In the genomic region with DNA sequence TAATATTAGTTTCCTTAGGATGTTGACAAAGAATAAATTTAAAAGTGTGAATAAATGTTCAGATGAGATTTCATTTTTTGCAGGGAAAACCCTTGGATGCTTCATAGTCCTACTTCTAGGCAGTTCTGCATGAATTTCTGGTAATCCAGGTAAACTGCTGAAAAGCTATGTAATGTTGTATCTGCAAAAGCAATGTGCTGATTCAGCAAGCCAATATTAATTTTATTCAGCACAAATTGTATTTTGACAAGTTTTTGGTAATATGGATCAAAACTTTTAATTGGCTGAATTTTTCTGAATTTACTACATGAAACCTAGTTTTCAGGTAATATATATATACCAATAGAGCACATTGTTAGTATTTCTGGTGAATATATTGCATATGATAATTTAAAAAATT, we compare ENCODE assay signal across 18 cellular contexts. TPM values are rescaled to one million over a fixed set of nuclear protein-coding genes. Genes with fewer than 3 reads are reported as not detected.
DNase-seq lines count a peak whose midpoint lies in the region; ATAC-seq and TF ChIP-seq lines count a peak whose summit lies in the region.
"Had no signal": no experiment of that assay in that cellular context is flagged by ENCODE, and none has a peak within 500 bp of the region (broad histone marks: within the 10 kb centered on the region; RNA-seq: fewer than 3 reads in every experiment).

No MANE protein-coding gene starts in this region.

- RAD21 ChIA-PET in HCT116 (lab: Charles Lee; ENCODE audit: low non-redundant PET in 1 of 2, low total read pairs in 2 of 2, uncharacterized antibody in 2 of 2, unreplicated experiment in 2 of 2): no interaction called here

- H3K9me3 ChIP-seq in HCT116 (ENCODE audit: control insufficient read depth in 1 of 2, insufficient read depth in 1 of 2, low read depth in 1 of 2, low read length in 2 of 2): no peaks in the 10 kb centered on the region
- H3K9me3 ChIP-seq in body of pancreas: no peaks in the 10 kb centered on the region
- no peaks in the 10 kb centered on the region for H3K9me3 ChIP-seq in iPS-18a (ENCODE audit: control insufficient read depth, low read depth, low read length)
- no peaks in the 10 kb centered on the region for H3K9me3 ChIP-seq in smooth muscle cell (replicated peaks; ENCODE audit: low read depth)
- H3K9me3 ChIP-seq in PC-3 (ENCODE audit: low read length): no peaks in the 10 kb centered on the region
- H3K9me3 ChIP-seq: Peyer's patch had no signal

- peaks cover 26 to 31% of the 10 kb centered on the region in 2 experiments for H3K4me1 ChIP-seq in HCT116 (ENCODE audit: control insufficient read depth in 1 of 2, insufficient read depth in 2 of 2, low read length in 2 of 2)
- peaks cover 30% of the 10 kb centered on the region for H3K4me1 ChIP-seq in body of pancreas
- peaks cover 39% of the 10 kb centered on the region for H3K4me1 ChIP-seq in iPS-18a (ENCODE audit: control insufficient read depth, low read depth, low read length)
- H3K4me1 ChIP-seq in smooth muscle cell (ENCODE audit: low read depth): peaks cover 27% of the 10 kb centered on the region
- peaks cover 24% of the 10 kb centered on the region for H3K4me1 ChIP-seq in PC-3 (ENCODE audit: insufficient read depth, low read length)
- H3K4me1 ChIP-seq: Peyer's patch had no signal

- H3K36me3 ChIP-seq in HCT116 (ENCODE audit: control insufficient read depth in 1 of 2, insufficient read depth in 2 of 2, low read length in 2 of 2) (no peaks in the 10 kb centered on the region), body of pancreas (replicated peaks in 1 of 2; ENCODE audit: insufficient read depth in 1 of 2, low read depth in 2 of 2) (no peaks in the 10 kb centered on the region), iPS-18a (ENCODE audit: control insufficient read depth, low read depth, low read length) (no peaks in the 10 kb centered on the region), smooth muscle cell (ENCODE audit: low read depth) (no peaks in the 10 kb centered on the region), PC-3 (ENCODE audit: low read depth, low read length) (no peaks in the 10 kb centered on the region)
- H3K36me3 ChIP-seq: Peyer's patch had no signal

- H3K4me2 ChIP-seq in HCT116 (ENCODE audit: low read length): peak overlapping the region; percentile 67; the same call in 1 of the 2 replicates
- peak overlapping the region; percentile 47 for H3K4me2 ChIP-seq in smooth muscle cell
- H3K4me2 ChIP-seq in PC-3 (ENCODE audit: low read length): no peak overlapping the region

- H2AFZ ChIP-seq in HCT116 (ENCODE audit: low read depth, low read length, poor library complexity, severe bottlenecking) (no peak overlapping the region), smooth muscle cell (ENCODE audit: low read depth) (no peak overlapping the region), PC-3 (ENCODE audit: low read length) (no peak overlapping the region)

- H4K20me1 ChIP-seq in HCT116 (ENCODE audit: insufficient read depth) (no peaks in the 10 kb centered on the region), smooth muscle cell (ENCODE audit: low read depth) (no peaks in the 10 kb centered on the region), PC-3 (ENCODE audit: low read length) (no peaks in the 10 kb centered on the region)

- BruUV-seq in HCT116 (replicated peaks; lab: Mats Ljungman, UMichigan) (no TSS peak), PC-3 (replicated peaks; lab: Mats Ljungman, UMichigan) (no TSS peak)

- H3K9ac ChIP-seq in HCT116 (ENCODE audit: low read length) (no peak overlapping the region), iPS-18a (ENCODE audit: low read length) (no peak overlapping the region), smooth muscle cell (ENCODE audit: low read depth) (no peak overlapping the region), PC-3 (ENCODE audit: low read length) (no peak overlapping the region)

- H3K27me3 ChIP-seq in HCT116 (ENCODE audit: insufficient read depth, low read length) (no peaks in the 10 kb centered on the region), body of pancreas (no peaks in the 10 kb centered on the region), iPS-18a (ENCODE audit: control insufficient read depth, insufficient read depth, low read length) (no peaks in the 10 kb centered on the region), smooth muscle cell (ENCODE audit: low read depth) (no peaks in the 10 kb centered on the region), PC-3 (ENCODE audit: low read length) (no peaks in the 10 kb centered on the region)
- H3K27me3 ChIP-seq: Peyer's patch had no signal

- no peak for TF ChIP-seq POLR2A in HCT116 (IDR thresholded peaks at IDR 0.05; ENCODE audit: borderline replicate concordance, extremely low read depth, insufficient read depth, insufficient read length)
- TF ChIP-seq POLR2A in body of pancreas (IDR thresholded peaks at IDR 0.05): no peak

- DNase-seq in HCT116 (ENCODE audit: low read depth, low spot score) (no peak), body of pancreas (no peak), smooth muscle cell (lab: John Stamatoyannopoulos, UW; ENCODE audit: unreplicated experiment) (no peak), NCI-H774 (lab: John Stamatoyannopoulos, UW) (no peak), PC-3 (no peak)
- DNase-seq in activated T-cell treated with anti-CD3 and anti-CD28 coated beads, Interleukin-2, amount 50 U/mL, for 1 hour: no peak
- DNase-seq: CD4-positive, alpha-beta T cell; DMS79; HCEC 1CT; Karpas-422; NCI-H1930; NCI-H2171; NCI-H446 treated with DMSO at 0.1 percent for 48 hours; NCI-H82; Peyer's patch; SHP77 treated with DMSO at 0.1 percent for 48 hours had no signal

- CTCF ChIA-PET in HCT116 (lab: Charles Lee) (interaction anchor here (1.2 to 1.7 kb wide), 3 partner anchors 10 to 16 kb away, joined by 3 to 4 read pairs (median 4); no protein-coding TSS in a partner anchor), PC-3 (lab: Charles Lee) (no interaction called here)

- intact Hi-C loops in HCT116 (cut with micrococcal nuclease): no loop called here
- intact Hi-C loops in body of pancreas (cut with DNase I): no loop called here
- intact Hi-C loops in PC-3 (cut with micrococcal nuclease): no loop called here

- TF ChIP-seq CTCF in HCT116 (IDR thresholded peaks at IDR 0.05 in 2 of 3, conservative IDR thresholded peaks at IDR 0.05 in 1 of 3; ENCODE audit: borderline replicate concordance in 1 of 3, insufficient read depth in 1 of 3, low read depth in 2 of 3, low read length in 2 of 3): no peak
- TF ChIP-seq CTCF in body of pancreas (IDR thresholded peaks at IDR 0.05): no peak
- TF ChIP-seq CTCF in smooth muscle cell (IDR thresholded peaks at IDR 0.05; ENCODE audit: borderline replicate concordance, insufficient read depth, poor library complexity, severe bottlenecking): no peak
- TF ChIP-seq CTCF in PC-3 (conservative IDR thresholded peaks at IDR 0.05; ENCODE audit: low read depth, low read length): no peak

- H3K9me2 ChIP-seq in HCT116 (ENCODE audit: insufficient read depth) (no peaks in the 10 kb centered on the region), PC-3 (replicated peaks; ENCODE audit: low read length) (no peaks in the 10 kb centered on the region)

- H3K79me2 ChIP-seq in HCT116 (ENCODE audit: insufficient read depth, low read length) (no peaks in the 10 kb centered on the region), smooth muscle cell (ENCODE audit: low read depth) (no peaks in the 10 kb centered on the region), PC-3 (ENCODE audit: low read length) (no peaks in the 10 kb centered on the region)

- H3F3A ChIP-seq in smooth muscle cell (ENCODE audit: low read depth) (no peaks in the 10 kb centered on the region), PC-3 (ENCODE audit: low read length, unreplicated experiment) (no peaks in the 10 kb centered on the region)

- TF ChIP-seq RAD21 in HCT116 (IDR thresholded peaks at IDR 0.05; ENCODE audit: low read depth): no peak

- H3K4me3 ChIP-seq in HCT116 (replicated peaks in 1 of 2; ENCODE audit: low read depth in 1 of 2, low read length in 2 of 2): no peak overlapping the region
- no peak overlapping the region for H3K4me3 ChIP-seq in body of pancreas
- peak overlapping the region; percentile 6 for H3K4me3 ChIP-seq in iPS-18a (ENCODE audit: low read length)
- peak overlapping the region; percentile 27 for H3K4me3 ChIP-seq in smooth muscle cell
- H3K4me3 ChIP-seq in PC-3 (ENCODE audit: low read length): no peak overlapping the region
- H3K4me3 ChIP-seq: GM12878, Peyer's patch had no signal

- ATAC-seq in HCT116 (no peak), body of pancreas (no peak), PC-3 (no peak)
- ATAC-seq: GM12878 had no signal

- H3K27ac ChIP-seq in HCT116 (ENCODE audit: low read depth, low read length): no peak overlapping the region
- peak overlapping the region in 3 of 4 donors; percentile 76 to 86 (median 81) for H3K27ac ChIP-seq in body of pancreas
- no peak overlapping the region for H3K27ac ChIP-seq in iPS-18a (ENCODE audit: low read length)
- no peak overlapping the region for H3K27ac ChIP-seq in smooth muscle cell (ENCODE audit: low read depth)
- H3K27ac ChIP-seq in PC-3 (ENCODE audit: low read length): no peak overlapping the region
- H3K27ac ChIP-seq: Peyer's patch had no signal

- POLR2A ChIA-PET in HCT116 (lab: Charles Lee): interaction anchor here (1.4 kb wide), 2 partner anchors 18 to 63 kb away, joined by 3 read pairs; a partner anchor contains a TSS
- POLR2A ChIA-PET in PC-3 (lab: Charles Lee; ENCODE audit: unreplicated experiment): no interaction called here

TF ChIP-seq in HCT116, 20 proteins besides CTCF, POLR2A, EP300 and RAD21 (continues in another document):
- TF ChIP-seq EGR1 (IDR thresholded peaks at IDR 0.05; ENCODE audit: low read depth) (no peak), CEBPB (IDR thresholded peaks at IDR 0.05; ENCODE audit: low read depth) (no peak), ZNF274 (IDR thresholded peaks at IDR 0.05; ENCODE audit: low read depth, low read length) (no peak), EZH2phosphoT487 (IDR thresholded peaks at IDR 0.05; ENCODE audit: borderline replicate concordance) (no peak)

RNA-seq across cellular contexts. Expression of a gene that starts 17.8 kb away (rescaled TPM):
- total RNA-seq in HCT116 (2021; ENCODE audit: unreplicated experiment): 66.6 TPM
- polyA plus RNA-seq in HCT116 (2012): 21.5 and 37.5 TPM in 2 replicates
- 10 to 100 TPM; 30.9 to 32.6 TPM for total RNA-seq in body of pancreas
- 29.5 and 39.3 TPM in 2 replicates for total RNA-seq in smooth muscle cell
- polyA plus RNA-seq in smooth muscle cell: 11.7 and 14.4 TPM in 2 replicates
- 31.9 and 41.1 TPM in 2 replicates for total RNA-seq in PC-3 (2014; rRNA removed)

Comparison
In these comparisons a context has a peak if more than half of its experiments do, and no peak if none do; other contexts are left out.
1. H3K27ac ChIP-seq: peak in body of pancreas (3 of 4); none in HCT116 (single experiment), iPS-18a (single experiment), smooth muscle cell (single experiment) and PC-3 (single experiment).
2. H3K4me3 ChIP-seq: peak in iPS-18a (single experiment) and smooth muscle cell (single experiment); none in HCT116 (0 of 2), body of pancreas (0 of 2) and PC-3 (single experiment).